11 cellular contexts compared by ENCODE assay signal in the genomic region with DNA sequence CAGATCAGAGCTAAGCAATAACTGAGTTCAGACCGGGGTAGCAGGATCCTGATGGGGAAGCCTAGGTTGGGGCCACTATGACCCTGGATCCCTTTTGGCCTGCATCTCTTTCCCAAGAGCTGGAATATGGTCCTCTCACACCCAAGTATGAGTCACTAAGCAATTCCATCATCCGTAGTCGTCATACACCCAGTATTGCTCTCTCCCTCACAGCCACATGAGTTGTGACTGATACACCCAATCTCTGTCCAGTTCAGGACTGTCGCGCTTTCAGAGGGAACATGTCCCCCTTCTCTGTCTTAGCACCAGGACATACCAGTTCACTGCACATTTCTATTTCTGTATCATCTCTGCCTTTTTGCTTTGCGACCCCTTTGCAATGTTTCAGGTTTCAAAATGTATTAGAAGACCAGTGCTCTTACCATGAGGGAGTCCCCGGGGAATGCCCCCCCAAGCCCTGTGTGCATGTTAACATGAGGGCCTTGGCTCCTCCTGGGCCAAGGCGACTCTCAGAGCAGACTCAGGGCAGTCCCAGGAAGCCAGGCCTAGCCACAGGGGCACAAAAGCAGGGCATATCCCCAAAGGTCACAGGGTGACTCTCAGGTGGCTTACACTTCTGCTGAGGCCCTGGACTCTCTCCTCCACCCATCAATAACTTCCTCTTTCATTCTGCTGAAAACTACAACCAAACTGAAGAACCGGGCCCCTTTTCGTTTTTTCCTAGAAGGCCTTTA.
A peak's percentile ranks its signal among the peaks of the same experiment; 100 is the strongest.
DNase-seq lines count a peak whose midpoint lies in the region; ATAC-seq, FAIRE-seq and TF ChIP-seq lines count a peak whose summit lies in the region.
"Had no signal": no experiment of that assay in that cellular context is flagged by ENCODE, and none has a peak within 500 bp of the region (broad histone marks: within the 10 kb centered on the region; RNA-seq: fewer than 3 reads in every experiment).

No MANE protein-coding gene starts in this region.

- no peak for TF ChIP-seq CTCF in bronchial epithelial cell (IDR thresholded peaks at IDR 0.05; ENCODE audit: insufficient read depth, low read length, severe bottlenecking)

- no peak overlapping the region for H3K4me3 ChIP-seq in bronchial epithelial cell (ENCODE audit: low read depth, low read length)
- H3K4me3 ChIP-seq in small intestine (ENCODE audit: low read depth in 1 of 2, low read length in 2 of 2): no peak overlapping the region

- no peaks in the 10 kb centered on the region for H3K4me1 ChIP-seq in small intestine (ENCODE audit: control insufficient read depth in 2 of 2, insufficient read depth in 1 of 2, low read depth in 1 of 2, low read length in 1 of 2)

- no peaks in the 10 kb centered on the region for H3K9me3 ChIP-seq in small intestine (ENCODE audit: control insufficient read depth, low read depth)

- DNase-seq in activated naive CD4-positive, alpha-beta T cell treated with anti-CD3 and anti-CD28 coated beads, Interleukin-2, amount 50 U/mL, for 72 hours (ENCODE audit: low spot score in 2 of 2): peak in 1 of 2 donors; percentile 72
- DNase-seq in activated naive CD4-positive, alpha-beta T cell treated with anti-CD3 and anti-CD28 coated beads, Interleukin-2, amount 10 ng/mL, durations not matched to agents 7 days and 5 days: no peak
- DNase-seq in HT1080 (ENCODE audit: low read depth) (peak; percentile 51), bronchial epithelial cell (ENCODE audit: low read depth) (peak; percentile 66), NCI-H1930 (lab: John Stamatoyannopoulos, UW) (no peak), small intestine (no peak), HuH-7 (ENCODE audit: low spot score) (no peak)
- DNase-seq in stimulated activated naive CD8-positive, alpha-beta T cell treated with anti-CD3 and anti-CD28 coated beads, Interleukin-15, amount 100 ng/mL, for 72 hours: peak; percentile 33 to 62
- DNase-seq: activated naive CD4-positive, alpha-beta T cell; CD4-positive, CD25-positive, alpha-beta regulatory T cell; stimulated activated CD4-positive, alpha-beta T cell treated with anti-CD3 and anti-CD28 coated beads, Interleukin-4, amount 100 ng/mL, for 24 hours had no signal

- H3K4me1 Mint-ChIP-seq in activated naive CD4-positive, alpha-beta T cell treated with anti-CD3 and anti-CD28 coated beads, Interleukin-2, amount 10 ng/mL, durations not matched to agents 7 days and 5 days: peaks cover 16% of the 10 kb centered on the region
- peaks cover 64% of the 10 kb centered on the region for H3K4me1 Mint-ChIP-seq in stimulated activated naive CD8-positive, alpha-beta T cell treated with anti-CD3 and anti-CD28 coated beads, Interleukin-15, amount 100 ng/mL, for 72 hours

- ATAC-seq in activated naive CD4-positive, alpha-beta T cell treated with anti-CD3 and anti-CD28 coated beads, Interleukin-2, amount 50 U/mL, for 72 hours: peak in 1 of 2 donors; percentile 87
- ATAC-seq in stimulated activated naive CD8-positive, alpha-beta T cell treated with anti-CD3 and anti-CD28 coated beads, Interleukin-15, amount 100 ng/mL, for 72 hours: peak; percentile 83

- peaks cover 0 to 14% of the 10 kb centered on the region in 2 donors for H3K36me3 Mint-ChIP-seq in activated naive CD4-positive, alpha-beta T cell treated with anti-CD3 and anti-CD28 coated beads, Interleukin-2, amount 50 U/mL, for 72 hours
- no peaks in the 10 kb centered on the region for H3K36me3 Mint-ChIP-seq in activated naive CD4-positive, alpha-beta T cell treated with anti-CD3 and anti-CD28 coated beads, Interleukin-2, amount 10 ng/mL, durations not matched to agents 7 days and 5 days

- peak overlapping the region; percentile 46 to 84 for H3K27ac Mint-ChIP-seq in activated naive CD4-positive, alpha-beta T cell treated with anti-CD3 and anti-CD28 coated beads, Interleukin-2, amount 50 U/mL, for 72 hours
- H3K27ac Mint-ChIP-seq in activated naive CD4-positive, alpha-beta T cell treated with anti-CD3 and anti-CD28 coated beads, Interleukin-2, amount 10 ng/mL, durations not matched to agents 7 days and 5 days: no peak overlapping the region
- H3K27ac Mint-ChIP-seq in stimulated activated naive CD8-positive, alpha-beta T cell treated with anti-CD3 and anti-CD28 coated beads, Interleukin-15, amount 100 ng/mL, for 72 hours: peak overlapping the region; percentile 79 to 92

- H3K27me3 ChIP-seq in bronchial epithelial cell (ENCODE audit: control insufficient read depth, insufficient read depth, low read length): no peaks in the 10 kb centered on the region
- H3K27me3 ChIP-seq in small intestine (ENCODE audit: control insufficient read depth in 2 of 2, insufficient read depth in 2 of 2, low read length in 2 of 2): no peaks in the 10 kb centered on the region

- CTCF ChIA-PET in activated naive CD4-positive, alpha-beta T cell treated with anti-CD3 and anti-CD28 coated beads, Interleukin-2, amount 10 ng/mL, durations not matched to agents 7 days and 5 days (lab: Charles Lee): no interaction called here

- no peak overlapping the region for H3K4me3 Mint-ChIP-seq in activated naive CD4-positive, alpha-beta T cell treated with anti-CD3 and anti-CD28 coated beads, Interleukin-2, amount 10 ng/mL, durations not matched to agents 7 days and 5 days
- peak overlapping the region; percentile 42 to 73 for H3K4me3 Mint-ChIP-seq in stimulated activated naive CD8-positive, alpha-beta T cell treated with anti-CD3 and anti-CD28 coated beads, Interleukin-15, amount 100 ng/mL, for 72 hours
- H3K4me3 Mint-ChIP-seq: CD4-positive, CD25-positive, alpha-beta regulatory T cell had no signal

- peaks cover 10 to 12% of the 10 kb centered on the region in 2 donors for H3K9me3 Mint-ChIP-seq in activated naive CD4-positive, alpha-beta T cell treated with anti-CD3 and anti-CD28 coated beads, Interleukin-2, amount 50 U/mL, for 72 hours
- H3K9me3 Mint-ChIP-seq in activated naive CD4-positive, alpha-beta T cell treated with anti-CD3 and anti-CD28 coated beads, Interleukin-2, amount 10 ng/mL, durations not matched to agents 7 days and 5 days: no peaks in the 10 kb centered on the region
- peaks cover 0 to 16% of the 10 kb centered on the region in 2 donors for H3K9me3 Mint-ChIP-seq in stimulated activated naive CD8-positive, alpha-beta T cell treated with anti-CD3 and anti-CD28 coated beads, Interleukin-15, amount 100 ng/mL, for 72 hours

- 78 to 81% (median 78%) methylated on average over 10 of the region's 10 CpGs for WGBS in small intestine, 3 donors

- H3K36me3 ChIP-seq in bronchial epithelial cell (ENCODE audit: control insufficient read depth, insufficient read depth, low read length): no peaks in the 10 kb centered on the region
- no peaks in the 10 kb centered on the region for H3K36me3 ChIP-seq in small intestine (ENCODE audit: control insufficient read depth in 2 of 2, insufficient read depth in 2 of 2, low read length in 2 of 2)

- no peaks in the 10 kb centered on the region for H3K27me3 Mint-ChIP-seq in activated naive CD4-positive, alpha-beta T cell treated with anti-CD3 and anti-CD28 coated beads, Interleukin-2, amount 10 ng/mL, durations not matched to agents 7 days and 5 days
- H3K27me3 Mint-ChIP-seq in stimulated activated naive CD8-positive, alpha-beta T cell treated with anti-CD3 and anti-CD28 coated beads, Interleukin-15, amount 100 ng/mL, for 72 hours: no peaks in the 10 kb centered on the region
- H3K27me3 Mint-ChIP-seq: CD4-positive, CD25-positive, alpha-beta regulatory T cell had no signal

- H3K27ac ChIP-seq in small intestine (ENCODE audit: low read depth in 1 of 2, low read length in 1 of 2): no peak overlapping the region

- no peak for FAIRE-seq in bronchial epithelial cell (lab: Jason Lieb, UNC)
- FAIRE-seq in small intestine (lab: Jason Lieb, UNC): no peak

Comparison
In these comparisons a context has a peak if more than half of its experiments do, and no peak if none do; other contexts are left out.
1. DNase-seq: peak in HT1080 (single experiment), bronchial epithelial cell (single experiment) and stimulated activated naive CD8-positive, alpha-beta T cell treated with anti-CD3 and anti-CD28 coated beads, Interleukin-15, amount 100 ng/mL, for 72 hours (2 of 2); none in activated naive CD4-positive, alpha-beta T cell treated with anti-CD3 and anti-CD28 coated beads, Interleukin-2, amount 10 ng/mL, durations not matched to agents 7 days and 5 days (single experiment), NCI-H1930 (0 of 2), small intestine (single experiment) and HuH-7 (single experiment).